In the genomic region with DNA sequence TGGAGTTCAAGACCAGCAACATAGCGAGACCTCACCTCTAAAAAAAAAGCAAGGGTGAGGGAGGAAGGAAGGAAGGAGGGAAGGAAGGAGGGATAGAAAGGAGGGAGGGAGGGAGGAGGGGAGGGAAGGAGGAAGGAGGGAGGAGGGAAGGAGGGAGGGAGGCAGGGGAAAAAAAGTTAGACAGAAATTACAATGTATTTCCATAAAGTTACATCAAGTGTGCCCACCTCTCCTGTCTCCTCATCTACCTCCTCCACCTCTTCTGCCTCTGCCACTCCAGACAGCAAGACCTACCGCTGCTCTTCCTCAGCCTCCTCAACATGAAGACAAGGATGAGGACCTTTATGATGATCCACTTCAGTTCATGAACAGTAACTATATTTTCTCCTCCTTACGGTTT, we compare ENCODE assay signal across 23 cellular contexts. TPM values are rescaled to one million over a fixed set of nuclear protein-coding genes. Genes with fewer than 3 reads are reported as not detected.
A peak's percentile ranks its signal among the peaks of the same experiment; 100 is the strongest.
DNase-seq lines count a peak whose midpoint lies in the region; ATAC-seq, FAIRE-seq and TF ChIP-seq lines count a peak whose summit lies in the region.
"Had no signal": no experiment of that assay in that cellular context is flagged by ENCODE, and none has a peak within 500 bp of the region (broad histone marks: within the 10 kb centered on the region; RNA-seq: fewer than 3 reads in every experiment).

No MANE protein-coding gene starts in this region.

- H3K4me1 Mint-ChIP-seq in activated naive CD8-positive, alpha-beta T cell treated with anti-CD3 and anti-CD28 coated beads, Interleukin-2, amount 10 ng/mL, durations not matched to agents 7 days and 5 days: peaks cover 18% of the 10 kb centered on the region
- H3K4me1 Mint-ChIP-seq in activated naive CD8-positive, alpha-beta T cell treated with anti-CD3 and anti-CD28 coated beads, Interleukin-2, amount 50 U/mL, for 24 hours: peaks cover 17% of the 10 kb centered on the region
- H3K4me1 Mint-ChIP-seq in stimulated activated naive CD8-positive, alpha-beta T cell treated with anti-CD3 and anti-CD28 coated beads, Interleukin-15, amount 100 ng/mL, for 72 hours: peaks cover 21% of the 10 kb centered on the region

- no peak for ATAC-seq in activated naive CD8-positive, alpha-beta T cell treated with anti-CD3 and anti-CD28 coated beads, Interleukin-2, amount 10 ng/mL, durations not matched to agents 7 days and 5 days (ENCODE audit: low read depth)
- no peak for ATAC-seq in activated naive CD8-positive, alpha-beta T cell treated with anti-CD3 and anti-CD28 coated beads, Interleukin-2, amount 50 U/mL, for 24 hours
- ATAC-seq in stimulated activated naive CD8-positive, alpha-beta T cell treated with anti-CD3 and anti-CD28 coated beads, Interleukin-15, amount 100 ng/mL, for 72 hours: no peak
- no peak for ATAC-seq in stimulated activated naive CD8-positive, alpha-beta T cell treated with anti-CD3 and anti-CD28 coated beads, Interleukin-15, Interleukin-2, amounts not matched to agents 100 U/mL and 50 U/mL, for 24 hours
- ATAC-seq in K562: no peak
- ATAC-seq in HG03045 (IDR thresholded peaks at IDR 0.05; ENCODE audit: unreplicated experiment): no peak
- ATAC-seq: CD8-positive, alpha-beta T cell had no signal

- no peaks in the 10 kb centered on the region; the same call in 2 of the 3 replicates for H3K36me3 ChIP-seq in K562 (ENCODE audit: control insufficient read depth, insufficient read depth, low read length)
- H3K36me3 ChIP-seq: BE2C had no signal

- in situ Hi-C loops in K562 (cut with MboI): no loop called here

- no peak overlapping the region for H3K27ac ChIP-seq in K562 (ENCODE audit: extremely low read depth, low read depth, low read length)
- H3K27ac ChIP-seq: BLaER1, C4-2B had no signal

- DNase-seq in activated naive CD8-positive, alpha-beta T cell treated with anti-CD3 and anti-CD28 coated beads, Interleukin-2, amount 10 ng/mL, durations not matched to agents 7 days and 5 days: no peak
- no peak for DNase-seq in activated naive CD8-positive, alpha-beta T cell treated with anti-CD3 and anti-CD28 coated beads, Interleukin-2, amount 50 U/mL, for 24 hours
- DNase-seq in stimulated activated naive CD8-positive, alpha-beta T cell treated with anti-CD3 and anti-CD28 coated beads, Interleukin-15, amount 100 ng/mL, for 72 hours: no peak
- no peak for DNase-seq in stimulated activated naive CD8-positive, alpha-beta T cell treated with anti-CD3 and anti-CD28 coated beads, Interleukin-15, Interleukin-2, amounts not matched to agents 100 U/mL and 50 U/mL, for 24 hours
- DNase-seq in K562 (ENCODE audit: extremely low read depth in 1 of 4, low spot score in 3 of 4) (no peak), NCI-H146 (lab: John Stamatoyannopoulos, UW) (no peak)
- DNase-seq: 8988T; ACHN; BE2C; Caco-2; Calu3; CD4-positive, alpha-beta T cell; CD8-positive, alpha-beta T cell; DMS79 treated with DMSO at 0.1 percent for 48 hours; GF-D8 had no signal

- H3K36me3 Mint-ChIP-seq in activated naive CD8-positive, alpha-beta T cell treated with anti-CD3 and anti-CD28 coated beads, Interleukin-2, amount 10 ng/mL, durations not matched to agents 7 days and 5 days: peaks cover 23% of the 10 kb centered on the region
- peaks cover 7% of the 10 kb centered on the region for H3K36me3 Mint-ChIP-seq in activated naive CD8-positive, alpha-beta T cell treated with anti-CD3 and anti-CD28 coated beads, Interleukin-2, amount 50 U/mL, for 24 hours (ENCODE audit: low read depth)

- H3K27ac Mint-ChIP-seq in activated naive CD8-positive, alpha-beta T cell treated with anti-CD3 and anti-CD28 coated beads, Interleukin-2, amount 10 ng/mL, durations not matched to agents 7 days and 5 days: peak overlapping the region; percentile 19
- H3K27ac Mint-ChIP-seq in activated naive CD8-positive, alpha-beta T cell treated with anti-CD3 and anti-CD28 coated beads, Interleukin-2, amount 50 U/mL, for 24 hours: no peak overlapping the region
- H3K27ac Mint-ChIP-seq in stimulated activated naive CD8-positive, alpha-beta T cell treated with anti-CD3 and anti-CD28 coated beads, Interleukin-15, amount 100 ng/mL, for 72 hours: peak overlapping the region; percentile 51 to 82
- H3K27ac Mint-ChIP-seq: CD4-positive, alpha-beta T cell; CD8-positive, alpha-beta T cell had no signal

- POLR2A ChIA-PET in activated naive CD8-positive, alpha-beta T cell treated with anti-CD3 and anti-CD28 coated beads, Interleukin-2, amount 10 ng/mL, durations not matched to agents 7 days and 5 days (lab: Charles Lee): no interaction called here
- POLR2A ChIA-PET in K562 (lab: Yijun Ruan, JAX): interaction anchor here (1.7 kb wide), 1 partner anchor 10 kb away, joined by 6 read pairs; no protein-coding TSS in a partner anchor

- no peaks in the 10 kb centered on the region for H3K9me1 ChIP-seq in K562 (ENCODE audit: control insufficient read depth, insufficient read depth, low read length)

- TF ChIP-seq CTCF in K562 (IDR thresholded peaks at IDR 0.05 in 2 of 3, conservative IDR thresholded peaks at IDR 0.05 in 1 of 3; ENCODE audit: insufficient read depth in 2 of 3, low read depth in 1 of 3, low read length in 3 of 3): no peak

- intact Hi-C loops in K562 (cut with micrococcal nuclease): no loop called here

- no peaks in the 10 kb centered on the region for H3K9me3 Mint-ChIP-seq in activated naive CD8-positive, alpha-beta T cell treated with anti-CD3 and anti-CD28 coated beads, Interleukin-2, amount 10 ng/mL, durations not matched to agents 7 days and 5 days
- no peaks in the 10 kb centered on the region for H3K9me3 Mint-ChIP-seq in activated naive CD8-positive, alpha-beta T cell treated with anti-CD3 and anti-CD28 coated beads, Interleukin-2, amount 50 U/mL, for 24 hours
- H3K9me3 Mint-ChIP-seq in stimulated activated naive CD8-positive, alpha-beta T cell treated with anti-CD3 and anti-CD28 coated beads, Interleukin-15, amount 100 ng/mL, for 72 hours: no peaks in the 10 kb centered on the region
- H3K9me3 Mint-ChIP-seq: CD4-positive, alpha-beta T cell; CD8-positive, alpha-beta T cell had no signal

- FAIRE-seq in K562 (lab: Jason Lieb, UNC): no peak
- FAIRE-seq: A204.1, D721Med, G401.6, GM12891, GM19239 had no signal

- peaks cover 90% of the 10 kb centered on the region for H3K79me2 ChIP-seq in K562 (ENCODE audit: control insufficient read depth, insufficient read depth, low read length)

- no peaks in the 10 kb centered on the region; the same call in none of the 2 replicates for H4K20me1 ChIP-seq in K562 (replicated peaks; ENCODE audit: control insufficient read depth, insufficient read depth, low read length)

- no peaks in the 10 kb centered on the region for H3K27me3 ChIP-seq in K562 (ENCODE audit: control insufficient read depth in 2 of 2, insufficient read depth in 2 of 2, low read length in 2 of 2)
- H3K27me3 ChIP-seq: BE2C, BLaER1 had no signal

- BruUV-seq in K562 (replicated peaks; lab: Mats Ljungman, UMichigan): no TSS peak

- H3K4me3 ChIP-seq in K562: no peak overlapping the region
- H3K4me3 ChIP-seq: BLaER1 had no signal

- no peak overlapping the region for H3K9ac ChIP-seq in K562 (ENCODE audit: insufficient read depth in 1 of 2, low read depth in 2 of 2, low read length in 2 of 2)
- H3K9ac ChIP-seq: BLaER1 had no signal

- no peaks in the 10 kb centered on the region for H3K27me3 Mint-ChIP-seq in activated naive CD8-positive, alpha-beta T cell treated with anti-CD3 and anti-CD28 coated beads, Interleukin-2, amount 10 ng/mL, durations not matched to agents 7 days and 5 days
- H3K27me3 Mint-ChIP-seq in activated naive CD8-positive, alpha-beta T cell treated with anti-CD3 and anti-CD28 coated beads, Interleukin-2, amount 50 U/mL, for 24 hours: no peaks in the 10 kb centered on the region
- H3K27me3 Mint-ChIP-seq in stimulated activated naive CD8-positive, alpha-beta T cell treated with anti-CD3 and anti-CD28 coated beads, Interleukin-15, amount 100 ng/mL, for 72 hours: no peaks in the 10 kb centered on the region
- H3K27me3 Mint-ChIP-seq: CD4-positive, alpha-beta T cell had no signal

- H2AFZ ChIP-seq in K562 (ENCODE audit: low read depth, low read length): no peak overlapping the region

- CTCF ChIA-PET in K562 (lab: Yijun Ruan, JAX; ENCODE audit: low intra/inter-chr PET ratio): no interaction called here

- H3K4me2 ChIP-seq in K562 (ENCODE audit: insufficient read depth, low read length): no peak overlapping the region
- H3K4me2 ChIP-seq: BLaER1 had no signal

- TF ChIP-seq POLR2A in K562 (conservative IDR thresholded peaks at IDR 0.05): no peak

- WGBS in K562 (ENCODE audit: insufficient coverage, low coverage, missing lambda C conversion rate): 82% methylated on average over 3 of the region's 3 CpGs

- H3K4me1 ChIP-seq in K562 (replicated peaks in 1 of 2; ENCODE audit: control insufficient read depth in 2 of 2, insufficient read depth in 2 of 2, low read length in 2 of 2): no peaks in the 10 kb centered on the region
- H3K4me1 ChIP-seq: Caco-2 had no signal

- TF ChIP-seq RAD21 in K562 (CRISPR knock-in tag; conservative IDR thresholded peaks at IDR 0.05 in 1 of 2, IDR thresholded peaks at IDR 0.05 in 1 of 2): no peak

- TF ChIP-seq EP300 in K562 (IDR thresholded peaks at IDR 0.05; ENCODE audit: low read length): no peak

- no peak overlapping the region for H3K4me3 Mint-ChIP-seq in activated naive CD8-positive, alpha-beta T cell treated with anti-CD3 and anti-CD28 coated beads, Interleukin-2, amount 10 ng/mL, durations not matched to agents 7 days and 5 days
- H3K4me3 Mint-ChIP-seq in activated naive CD8-positive, alpha-beta T cell treated with anti-CD3 and anti-CD28 coated beads, Interleukin-2, amount 50 U/mL, for 24 hours: no peak overlapping the region
- no peak overlapping the region for H3K4me3 Mint-ChIP-seq in stimulated activated naive CD8-positive, alpha-beta T cell treated with anti-CD3 and anti-CD28 coated beads, Interleukin-15, amount 100 ng/mL, for 72 hours
- H3K4me3 Mint-ChIP-seq: CD4-positive, alpha-beta T cell; CD8-positive, alpha-beta T cell had no signal

- no peaks in the 10 kb centered on the region for H3K9me3 ChIP-seq in K562 (replicated peaks; ENCODE audit: control insufficient read depth, insufficient read depth, low read depth, low read length)
- H3K9me3 ChIP-seq: BE2C, BLaER1, Caco-2 had no signal

RNA-seq across cellular contexts. Expression of gene LIN54, which starts 8.3 kb away (rescaled TPM):
- total RNA-seq in activated naive CD8-positive, alpha-beta T cell treated with anti-CD3 and anti-CD28 coated beads, Interleukin-2, amount 10 ng/mL, durations not matched to agents 7 days and 5 days: 10 to 100 TPM; 34.3 to 34.9 TPM
- total RNA-seq in K562 (2011; cell fraction: chromatin; rRNA removed; ENCODE audit: low replicate concordance): 32.4 and 47.9 TPM in 2 replicates
- 13.2 and 15.8 TPM in 2 replicates for total RNA-seq in K562 (2011; cell fraction: nucleolus; rRNA removed)
- total RNA-seq in K562 (2011; cell fraction: nucleoplasm; rRNA removed): 21.3 and 40.8 TPM in 2 replicates
- total RNA-seq in K562 (2014; rRNA removed) (14.3 and 15.4 TPM in 2 replicates), K562 (2014; rRNA removed; fragmentation: Illumina TruSeq; extraction: Trizol) (19.4 and 22.2 TPM in 2 replicates), K562 (2015; rRNA removed; fragmentation: Illumina TruSeq; extraction: Trizol) (21.4 and 22.5 TPM in 2 replicates), K562 (2021) (15.8 and 17.7 TPM in 2 replicates)
- polyA plus RNA-seq in K562 (2011; rRNA removed) (17.3 and 22.2 TPM in 2 replicates), K562 (2014; fragmentation: Illumina TruSeq; extraction: Trizol) (15.4 and 16.8 TPM in 2 replicates), K562 (2014; fragmentation: Nextera tagmentation; extraction: Ambion mirVana) (1 to 10 TPM; 2.2 to 2.5 TPM), K562 (2014; rRNA removed) (11.6 and 13.7 TPM in 2 replicates)
- polyA plus RNA-seq in K562 (2011; cell fraction: cytosol; rRNA removed): 12.6 and 13.5 TPM in 2 replicates
- 11.7 and 11.9 TPM in 2 replicates for polyA plus RNA-seq in K562 (2011; cell fraction: nucleus; rRNA removed)
- polyA plus RNA-seq in K562 (2012): 9.6 and 9.8 TPM in 2 replicates
- 53.0 and 63.6 TPM in 2 replicates for polyA minus RNA-seq in K562 (2011; rRNA and poly(A)+ RNA removed)
- 11.9 and 15.4 TPM in 2 replicates for polyA minus RNA-seq in K562 (2011; cell fraction: cytosol; rRNA and poly(A)+ RNA removed)
- polyA minus RNA-seq in K562 (2011; cell fraction: nucleus; rRNA and poly(A)+ RNA removed): 17.5 and 23.4 TPM in 2 replicates

RNA-seq across cellular contexts. Expression of gene COPS4, which starts 32.7 kb away (rescaled TPM):
- total RNA-seq in activated naive CD8-positive, alpha-beta T cell treated with anti-CD3 and anti-CD28 coated beads, Interleukin-2, amount 10 ng/mL, durations not matched to agents 7 days and 5 days: 10 to 100 TPM; 29.3 to 30.3 TPM
- total RNA-seq in K562 (2011; cell fraction: chromatin; rRNA removed; ENCODE audit: low replicate concordance): 19.1 and 28.5 TPM in 2 replicates
- 9.5 and 12.2 TPM in 2 replicates for total RNA-seq in K562 (2011; cell fraction: nucleolus; rRNA removed)
- 18.7 and 26.3 TPM in 2 replicates for total RNA-seq in K562 (2011; cell fraction: nucleoplasm; rRNA removed)
- total RNA-seq in K562 (2014; rRNA removed) (46.6 and 67.8 TPM in 2 replicates), K562 (2014; rRNA removed; fragmentation: Illumina TruSeq; extraction: Trizol) (69.9 and 76.0 TPM in 2 replicates), K562 (2015; rRNA removed; fragmentation: Illumina TruSeq; extraction: Trizol) (67.9 and 70.9 TPM in 2 replicates), K562 (2021) (44.7 and 48.6 TPM in 2 replicates)
- polyA plus RNA-seq in K562 (2011; rRNA removed) (59.4 and 77.9 TPM in 2 replicates), K562 (2014; fragmentation: Illumina TruSeq; extraction: Trizol) (82.4 and 82.7 TPM in 2 replicates), K562 (2014; fragmentation: Nextera tagmentation; extraction: Ambion mirVana) (100 to 1,000 TPM; 171 to 180 TPM), K562 (2014; rRNA removed) (57.5 and 78.4 TPM in 2 replicates)
- 36.8 and 37.1 TPM in 2 replicates for polyA plus RNA-seq in K562 (2011; cell fraction: cytosol; rRNA removed)
- 14.8 and 20.0 TPM in 2 replicates for polyA plus RNA-seq in K562 (2011; cell fraction: nucleus; rRNA removed)
- polyA plus RNA-seq in K562 (2012): 49.8 and 86.2 TPM in 2 replicates
- polyA minus RNA-seq in K562 (2011; rRNA and poly(A)+ RNA removed): 67.7 and 73.6 TPM in 2 replicates
- 13.8 and 21.3 TPM in 2 replicates for polyA minus RNA-seq in K562 (2011; cell fraction: cytosol; rRNA and poly(A)+ RNA removed)
- polyA minus RNA-seq in K562 (2011; cell fraction: nucleus; rRNA and poly(A)+ RNA removed): 13.3 and 22.9 TPM in 2 replicates
